ENCODE assay signal across 8 cellular contexts in genomic region chr7:1919539-1920265, GRCh38.
A peak's percentile ranks its signal among the peaks of the same experiment; 100 is the strongest.
DNase-seq lines count a peak whose midpoint lies in the region; ATAC-seq and TF ChIP-seq lines count a peak whose summit lies in the region.

No MANE protein-coding gene starts in this region.

- H3K4me1 Mint-ChIP-seq in activated naive CD4-positive, alpha-beta T cell treated with anti-CD3 and anti-CD28 coated beads for 36 hours (ENCODE audit: low read depth): peaks cover 61% of the 10 kb centered on the region

- H3K4me3 ChIP-seq in upper lobe of right lung: no peak overlapping the region

- CTCF ChIA-PET in activated naive CD4-positive, alpha-beta T cell treated with anti-CD3 and anti-CD28 coated beads for 36 hours (lab: Charles Lee): no interaction called here

- no peaks in the 10 kb centered on the region for H3K9me3 ChIP-seq in upper lobe of right lung

- intact Hi-C loops in activated naive CD4-positive, alpha-beta T cell treated with anti-CD3 and anti-CD28 coated beads for 36 hours (cut with micrococcal nuclease): loop anchor here (5.0 to 10.0 kb wide), 4 partner anchors 43 to 485 kb away; partner anchors contain the start of gene CHST12
- intact Hi-C loops in upper lobe of right lung (cut with DNase I): no loop called here

- no peaks in the 10 kb centered on the region for H3K9me3 Mint-ChIP-seq in activated naive CD4-positive, alpha-beta T cell treated with anti-CD3 and anti-CD28 coated beads for 36 hours

- H3K36me3 Mint-ChIP-seq in activated naive CD4-positive, alpha-beta T cell treated with anti-CD3 and anti-CD28 coated beads for 36 hours (ENCODE audit: low read depth): peaks cover 2% of the 10 kb centered on the region

- H3K4me1 ChIP-seq in upper lobe of right lung: peaks cover 21% of the 10 kb centered on the region

- H3K36me3 ChIP-seq in upper lobe of right lung: no peaks in the 10 kb centered on the region

- no peak overlapping the region for H3K27ac ChIP-seq in upper lobe of right lung

- peak overlapping the region; percentile 57 for H3K4me3 Mint-ChIP-seq in activated naive CD4-positive, alpha-beta T cell treated with anti-CD3 and anti-CD28 coated beads for 36 hours

- H3K27ac Mint-ChIP-seq in activated naive CD4-positive, alpha-beta T cell treated with anti-CD3 and anti-CD28 coated beads for 36 hours: no peak overlapping the region

- no peaks in the 10 kb centered on the region for H3K27me3 ChIP-seq in upper lobe of right lung

- peak; percentile 22 for DNase-seq in activated naive CD4-positive, alpha-beta T cell treated with anti-CD3 and anti-CD28 coated beads for 36 hours
- no peak for DNase-seq in activated naive CD4-positive, alpha-beta T cell (lab: John Stamatoyannopoulos, UW)
- DNase-seq in amygdala (lab: John Stamatoyannopoulos, UW) (peak in 37 of 56 donors; percentile 14 to 79 (median 51)), medulla oblongata (ENCODE audit: extremely low spot score) (peak; percentile 84), upper lobe of right lung (no peak), NCI-H526 treated with DMSO at 0.1 percent for 48 hours (lab: John Stamatoyannopoulos, UW) (no peak), DMS114 treated with DMSO at 0.1 percent for 48 hours (lab: John Stamatoyannopoulos, UW; ENCODE audit: unreplicated experiment) (no peak)

- peaks cover 5% of the 10 kb centered on the region for H3K27me3 Mint-ChIP-seq in activated naive CD4-positive, alpha-beta T cell treated with anti-CD3 and anti-CD28 coated beads for 36 hours (ENCODE audit: low read depth)

- peak; percentile 50 for ATAC-seq in upper lobe of right lung
- ATAC-seq in HG02981 (IDR thresholded peaks at IDR 0.05; ENCODE audit: unreplicated experiment): no peak

- TF ChIP-seq CTCF in upper lobe of right lung (IDR thresholded peaks at IDR 0.05): no peak

Comparison
In these comparisons a context has a peak if more than half of its experiments do, and no peak if none do; other contexts are left out.
1. DNase-seq: peak in activated naive CD4-positive, alpha-beta T cell treated with anti-CD3 and anti-CD28 coated beads for 36 hours (single experiment), amygdala (37 of 56) and medulla oblongata (single experiment); none in activated naive CD4-positive, alpha-beta T cell (0 of 4), upper lobe of right lung (single experiment), NCI-H526 treated with DMSO at 0.1 percent for 48 hours (single experiment) and DMS114 treated with DMSO at 0.1 percent for 48 hours (single experiment).